8 cellular contexts compared by ENCODE assay signal in the genomic region with DNA sequence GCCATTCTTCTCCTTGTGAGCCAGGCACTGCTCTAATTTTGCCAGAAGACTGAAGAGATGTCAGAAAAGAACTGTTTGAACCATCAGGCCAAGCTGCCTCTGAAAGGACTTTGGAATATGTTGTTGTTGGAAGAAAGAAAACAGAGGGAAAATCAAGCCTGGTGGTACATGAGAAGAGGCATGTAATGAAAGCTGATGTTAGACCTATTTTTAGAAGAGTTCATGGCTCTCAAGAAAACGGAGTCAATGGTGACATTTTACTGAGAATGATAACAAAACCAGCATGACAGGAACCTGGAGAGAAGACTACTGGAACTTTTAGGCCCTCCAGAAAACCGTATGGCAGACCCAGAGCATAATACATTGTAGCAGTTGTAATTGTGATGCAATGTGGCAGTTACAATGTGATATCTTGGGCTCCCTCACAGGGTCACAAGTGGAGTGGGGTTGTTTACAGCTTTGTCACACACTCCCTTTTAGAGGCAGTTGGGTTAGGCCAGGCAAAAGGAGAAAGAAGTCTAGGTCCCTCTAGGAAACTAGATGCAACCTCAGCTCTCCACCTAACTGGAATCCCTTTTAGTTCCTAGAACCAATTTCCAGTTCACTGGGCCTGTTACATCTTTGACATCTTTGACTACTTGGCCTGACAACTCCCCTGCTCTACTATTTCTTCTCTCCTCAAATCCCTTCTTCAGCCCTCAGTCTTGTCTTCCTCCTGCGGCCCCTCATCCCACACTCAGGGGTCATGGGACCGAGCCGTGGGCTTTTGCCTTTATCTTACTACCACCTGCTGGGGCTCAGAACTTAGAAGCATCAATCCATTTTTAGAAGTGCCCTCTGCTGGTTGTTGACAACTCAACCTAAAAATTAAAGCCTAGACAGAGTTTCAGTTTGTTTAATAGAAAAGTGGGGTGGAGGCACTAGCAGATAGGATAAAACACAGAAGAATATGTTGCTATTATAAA.
DNase-seq lines count a peak whose midpoint lies in the region; ATAC-seq and TF ChIP-seq lines count a peak whose summit lies in the region.

No MANE protein-coding gene starts in this region.

- POLR2A ChIA-PET in HCT116 (lab: Charles Lee) = no interaction called here

- peak; percentile 37 to 93 (median 53); a peak in 5 of 6 replicates for TF ChIP-seq CTCF in HCT116 (IDR thresholded peaks at IDR 0.05 in 2 of 3, conservative IDR thresholded peaks at IDR 0.05 in 1 of 3; ENCODE audit: borderline replicate concordance in 1 of 3, insufficient read depth in 1 of 3, low read depth in 2 of 3, low read length in 2 of 3)
- TF ChIP-seq CTCF in RWPE2 (IDR thresholded peaks at IDR 0.05; ENCODE audit: poor library complexity, severe bottlenecking) = peak; percentile 60
- peak; percentile 36 to 50 for TF ChIP-seq CTCF in fibroblast of lung (conservative IDR thresholded peaks at IDR 0.05 in 1 of 2, IDR thresholded peaks at IDR 0.05 in 1 of 2; ENCODE audit: low read depth in 1 of 2, low read length in 2 of 2)
- peak in 3 of 5 experiments; percentile 16 to 29 (median 24) for TF ChIP-seq CTCF in tibial nerve (IDR thresholded peaks at IDR 0.05)

- no TSS peak for BruUV-seq in HCT116 (replicated peaks; lab: Mats Ljungman, UMichigan)

- no peaks in the 10 kb centered on the region for H3K36me3 ChIP-seq in HCT116 (ENCODE audit: control insufficient read depth in 1 of 2, insufficient read depth in 2 of 2, low read length in 2 of 2)
- H3K36me3 ChIP-seq in RWPE2 (ENCODE audit: low read depth) = no peaks in the 10 kb centered on the region
- H3K36me3 ChIP-seq in fibroblast of lung (ENCODE audit: control insufficient read depth, insufficient read depth, low read length) = no peaks in the 10 kb centered on the region
- H3K36me3 ChIP-seq in tibial nerve = peaks cover 0 to 13% (median 0%) of the 10 kb centered on the region in 3 donors

- H3K27me3 ChIP-seq in HCT116 (ENCODE audit: insufficient read depth, low read length) (no peaks in the 10 kb centered on the region), RWPE2 (ENCODE audit: insufficient read depth, poor library complexity, severe bottlenecking) (no peaks in the 10 kb centered on the region), fibroblast of lung (ENCODE audit: control insufficient read depth, insufficient read depth, low read length) (no peaks in the 10 kb centered on the region), tibial nerve (no peaks in the 10 kb centered on the region)

- H4K20me1 ChIP-seq in HCT116 (ENCODE audit: insufficient read depth) (no peaks in the 10 kb centered on the region), fibroblast of lung (ENCODE audit: control insufficient read depth, extremely low read depth, insufficient read depth, low read length) (no peaks in the 10 kb centered on the region)

- H3K27ac ChIP-seq in HCT116 (ENCODE audit: low read depth, low read length) (no peak overlapping the region), RWPE2 (ENCODE audit: poor library complexity, severe bottlenecking) (no peak overlapping the region), fibroblast of lung (ENCODE audit: insufficient read depth, low read length) (no peak overlapping the region), tibial nerve (no peak overlapping the region)

- H3K9ac ChIP-seq in HCT116 (ENCODE audit: low read length) (no peak overlapping the region), fibroblast of lung (ENCODE audit: insufficient read depth, low read length) (no peak overlapping the region)

- H3K4me2 ChIP-seq in HCT116 (ENCODE audit: low read length) (no peak overlapping the region), fibroblast of lung (ENCODE audit: extremely low read depth, insufficient read depth, low read length) (no peak overlapping the region)

- DNase-seq in NOMO-1 treated with DMSO at 0.1 percent for 48 hours (lab: John Stamatoyannopoulos, UW; ENCODE audit: unreplicated experiment) (peak; percentile 5), NOMO-1 (lab: John Stamatoyannopoulos, UW; ENCODE audit: unreplicated experiment in 2 of 2) (no peak), HCT116 (ENCODE audit: low read depth, low spot score) (no peak), RWPE2 (ENCODE audit: low spot score) (no peak), fibroblast of lung (ENCODE audit: low read depth in 2 of 2) (peak; percentile 19 to 60), tibial nerve (ENCODE audit: low spot score in 2 of 2) (no peak), sciatic nerve (ENCODE audit: low spot score) (no peak), superior temporal gyrus (ENCODE audit: extremely low spot score) (no peak)

- H3K4me3 ChIP-seq in HCT116 (replicated peaks in 1 of 2; ENCODE audit: low read depth in 1 of 2, low read length in 2 of 2) = no peak overlapping the region
- H3K4me3 ChIP-seq in RWPE2 (ENCODE audit: severe bottlenecking) = no peak overlapping the region
- no peak overlapping the region for H3K4me3 ChIP-seq in fibroblast of lung (replicated peaks in 1 of 4; ENCODE audit: control extremely low read depth in 1 of 4, insufficient read depth in 1 of 4, low read depth in 3 of 4, low read length in 4 of 4)
- no peak overlapping the region for H3K4me3 ChIP-seq in tibial nerve

- ATAC-seq in HCT116 = peak; percentile 50; the same call in 1 of the 2 replicates
- peak; percentile 51; the same call in 2 of the 3 replicates for ATAC-seq in RWPE2 (ENCODE audit: low read depth)
- no peak for ATAC-seq in sciatic nerve

- RAD21 ChIA-PET in HCT116 (lab: Charles Lee; ENCODE audit: low non-redundant PET in 1 of 2, low total read pairs in 2 of 2, uncharacterized antibody in 2 of 2, unreplicated experiment in 2 of 2) = no interaction called here

- H3K4me1 ChIP-seq in HCT116 (ENCODE audit: control insufficient read depth in 1 of 2, insufficient read depth in 2 of 2, low read length in 2 of 2) (no peaks in the 10 kb centered on the region), RWPE2 (ENCODE audit: insufficient read depth, poor library complexity, severe bottlenecking) (peaks cover 4% of the 10 kb centered on the region), fibroblast of lung (ENCODE audit: control insufficient read depth, extremely low read depth, insufficient read depth, low read length) (no peaks in the 10 kb centered on the region), tibial nerve (peaks cover 0 to 3% (median 0%) of the 10 kb centered on the region in 4 donors)

- 41 to 55% methylated on average over 5 of the region's 5 CpGs for WGBS in tibial nerve, 2 donors

- peak; percentile 64 for TF ChIP-seq RAD21 in HCT116 (IDR thresholded peaks at IDR 0.05; ENCODE audit: low read depth)

- H3K79me2 ChIP-seq in HCT116 (ENCODE audit: insufficient read depth, low read length) (no peaks in the 10 kb centered on the region), fibroblast of lung (ENCODE audit: control insufficient read depth, insufficient read depth, low read length) (no peaks in the 10 kb centered on the region)

- no peaks in the 10 kb centered on the region for H3K9me2 ChIP-seq in HCT116 (ENCODE audit: insufficient read depth)

- H2AFZ ChIP-seq in HCT116 (ENCODE audit: low read depth, low read length, poor library complexity, severe bottlenecking) (no peak overlapping the region), fibroblast of lung (ENCODE audit: low read length) (no peak overlapping the region)

- CTCF ChIA-PET in HCT116 (lab: Charles Lee) = no interaction called here

- TF ChIP-seq POLR2A in HCT116 (IDR thresholded peaks at IDR 0.05; ENCODE audit: borderline replicate concordance, extremely low read depth, insufficient read depth, insufficient read length) = no peak
- TF ChIP-seq POLR2A in tibial nerve (IDR thresholded peaks at IDR 0.05) = no peak

- intact Hi-C loops in HCT116 (cut with micrococcal nuclease) (loop anchor here (1.0 kb wide), 1 partner anchor 162 kb away; no protein-coding TSS in a partner anchor), sciatic nerve (cut with DNase I) (no loop called here)

- H3K9me3 ChIP-seq in HCT116 (ENCODE audit: control insufficient read depth in 1 of 2, insufficient read depth in 1 of 2, low read depth in 1 of 2, low read length in 2 of 2) (no peaks in the 10 kb centered on the region), RWPE2 (ENCODE audit: severe bottlenecking) (no peaks in the 10 kb centered on the region), fibroblast of lung (ENCODE audit: control insufficient read depth, insufficient read depth, low read depth, low read length) (no peaks in the 10 kb centered on the region), tibial nerve (peaks cover 0 to 15% (median 0%) of the 10 kb centered on the region in 4 donors)

- no peak for TF ChIP-seq EP300 in tibial nerve (IDR thresholded peaks at IDR 0.05)

TF ChIP-seq in HCT116, 20 proteins besides CTCF, POLR2A, EP300 and RAD21:
- TF ChIP-seq ELF1 (IDR thresholded peaks at IDR 0.05; ENCODE audit: borderline replicate concordance, low read depth) (no peak), SP1 (IDR thresholded peaks at IDR 0.05; ENCODE audit: low read depth) (no peak)
- TF ChIP-seq, protein P1, sequence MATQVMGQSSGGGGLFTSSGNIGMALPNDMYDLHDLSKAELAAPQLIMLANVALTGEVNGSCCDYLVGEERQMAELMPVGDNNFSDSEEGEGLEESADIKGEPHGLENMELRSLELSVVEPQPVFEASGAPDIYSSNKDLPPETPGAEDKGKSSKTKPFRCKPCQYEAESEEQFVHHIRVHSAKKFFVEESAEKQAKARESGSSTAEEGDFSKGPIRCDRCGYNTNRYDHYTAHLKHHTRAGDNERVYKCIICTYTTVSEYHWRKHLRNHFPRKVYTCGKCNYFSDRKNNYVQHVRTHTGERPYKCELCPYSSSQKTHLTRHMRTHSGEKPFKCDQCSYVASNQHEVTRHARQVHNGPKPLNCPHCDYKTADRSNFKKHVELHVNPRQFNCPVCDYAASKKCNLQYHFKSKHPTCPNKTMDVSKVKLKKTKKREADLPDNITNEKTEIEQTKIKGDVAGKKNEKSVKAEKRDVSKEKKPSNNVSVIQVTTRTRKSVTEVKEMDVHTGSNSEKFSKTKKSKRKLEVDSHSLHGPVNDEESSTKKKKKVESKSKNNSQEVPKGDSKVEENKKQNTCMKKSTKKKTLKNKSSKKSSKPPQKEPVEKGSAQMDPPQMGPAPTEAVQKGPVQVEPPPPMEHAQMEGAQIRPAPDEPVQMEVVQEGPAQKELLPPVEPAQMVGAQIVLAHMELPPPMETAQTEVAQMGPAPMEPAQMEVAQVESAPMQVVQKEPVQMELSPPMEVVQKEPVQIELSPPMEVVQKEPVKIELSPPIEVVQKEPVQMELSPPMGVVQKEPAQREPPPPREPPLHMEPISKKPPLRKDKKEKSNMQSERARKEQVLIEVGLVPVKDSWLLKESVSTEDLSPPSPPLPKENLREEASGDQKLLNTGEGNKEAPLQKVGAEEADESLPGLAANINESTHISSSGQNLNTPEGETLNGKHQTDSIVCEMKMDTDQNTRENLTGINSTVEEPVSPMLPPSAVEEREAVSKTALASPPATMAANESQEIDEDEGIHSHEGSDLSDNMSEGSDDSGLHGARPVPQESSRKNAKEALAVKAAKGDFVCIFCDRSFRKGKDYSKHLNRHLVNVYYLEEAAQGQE (IDR thresholded peaks at IDR 0.05; ENCODE audit: low read depth) = no peak
TF ChIP-seq in HCT116: peak in this region for 0.

Comparison
In these comparisons a context has a peak if more than half of its experiments do, and no peak if none do; other contexts are left out.
1. DNase-seq: peak in NOMO-1 treated with DMSO at 0.1 percent for 48 hours (single experiment) and fibroblast of lung (2 of 2); none in NOMO-1 (0 of 2), HCT116 (single experiment), RWPE2 (single experiment), tibial nerve (0 of 2), sciatic nerve (single experiment) and superior temporal gyrus (single experiment).
2. Peak in every context shown above with its lines, with median percentiles within 50 percentile points of each other: CTCF ChIP-seq.